1 cellular context compared by ENCODE assay signal in the genomic region with DNA sequence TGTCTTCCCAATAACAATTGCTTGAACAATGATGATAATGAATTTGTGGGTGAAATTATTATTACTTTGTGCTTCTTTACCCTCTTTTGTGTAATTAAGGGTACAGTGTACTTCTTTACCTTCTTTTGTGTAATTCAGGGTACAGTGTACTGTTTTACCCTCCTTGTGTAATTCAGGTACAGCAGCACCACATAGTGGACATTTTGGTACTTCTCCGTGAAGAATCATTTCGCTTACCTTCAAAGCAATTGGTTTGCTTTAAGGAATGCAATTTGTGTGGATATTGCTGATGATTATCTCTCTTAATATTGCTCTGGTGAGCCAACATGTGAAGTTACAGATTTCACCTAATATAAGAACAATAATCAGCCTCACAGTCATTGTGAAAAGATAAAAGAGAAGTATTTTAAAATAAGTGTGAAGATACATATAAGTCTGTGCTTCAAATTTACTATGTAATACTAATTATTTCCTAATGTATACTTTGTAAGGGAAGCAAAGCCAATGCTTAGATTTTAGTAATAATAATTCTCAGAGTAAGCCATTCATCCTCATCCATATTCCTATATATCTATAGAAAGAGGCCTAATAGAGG.
TF ChIP-seq lines count a peak whose summit lies in the region.

No MANE protein-coding gene starts in this region.

TF ChIP-seq in Ishikawa, 13 proteins besides CTCF, POLR2A, EP300 and RAD21 (continued from another document):
- no peak for TF ChIP-seq REST (IDR thresholded peaks at IDR 0.05; ENCODE audit: low read depth)
- no peak for TF ChIP-seq EGR1 (IDR thresholded peaks at IDR 0.05)
- TF ChIP-seq ZBTB7A (IDR thresholded peaks at IDR 0.05; ENCODE audit: low read depth), result no peak
TF ChIP-seq in Ishikawa: peak in this region for 0.
